Comparison of ENCODE assay signal across 4 cellular contexts in the genomic region with DNA sequence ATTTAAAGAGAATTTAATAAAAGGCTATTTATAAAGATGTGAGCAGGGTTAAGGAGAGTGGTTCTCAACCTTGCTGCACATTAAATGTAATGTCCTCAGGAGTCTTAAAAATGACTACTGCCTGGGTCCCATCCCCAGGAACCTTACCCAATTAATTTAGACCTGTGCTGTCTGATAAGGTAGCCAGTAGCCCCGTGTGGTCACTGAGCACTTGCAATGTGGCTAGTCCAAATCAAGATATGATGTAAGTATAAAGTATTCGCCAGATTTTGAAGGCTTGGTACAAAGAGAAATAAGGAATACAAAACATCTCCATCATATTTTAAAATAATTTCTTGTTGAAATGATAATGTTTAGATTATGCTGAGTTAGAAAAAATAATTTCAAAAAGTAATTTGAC.
"Had no signal": no experiment of that assay in that cellular context is flagged by ENCODE, and none has a peak within 500 bp of the region (broad histone marks: within the 10 kb centered on the region; RNA-seq: fewer than 3 reads in every experiment).

No MANE protein-coding gene starts in this region.

- DNase-seq: IMR-90 had no signal

- H3K4me3 ChIP-seq: K562 had no signal

- ATAC-seq: HepG2, K562 had no signal

- H3K27ac ChIP-seq: HL-60 had no signal
